In genomic region chr10:22624289-22624738, GRCh38 we compare ENCODE assay signal across 9 cellular contexts.
DNase-seq lines count a peak whose midpoint lies in the region; ATAC-seq and TF ChIP-seq lines count a peak whose summit lies in the region.
"Had no signal": no experiment of that assay in that cellular context is flagged by ENCODE, and none has a peak within 500 bp of the region (broad histone marks: within the 10 kb centered on the region; RNA-seq: fewer than 3 reads in every experiment).

No MANE protein-coding gene starts in this region.

- ATAC-seq in left ventricle myocardium superior: no peak

- intact Hi-C loops in left ventricle myocardium superior (cut with micrococcal nuclease): no loop called here

- H3K9ac ChIP-seq in liver (ENCODE audit: low read depth in 1 of 2, low read length in 2 of 2): no peak overlapping the region

- no peak overlapping the region for H3K27ac ChIP-seq in liver (ENCODE audit: low read depth in 1 of 2, low read length in 2 of 2)
- H3K27ac ChIP-seq: thoracic aorta had no signal

- in situ Hi-C loops in astrocyte of the cerebellum (cut with HindIII; ENCODE audit: low sequenced_read_pairs): loop anchor here (5.0 kb wide), 1 partner anchor 68 kb away; no protein-coding TSS in a partner anchor

- POLR2A ChIA-PET in AG04449 (lab: Yijun Ruan, JAX): no interaction called here

- CTCF ChIA-PET in AG04449 (lab: Yijun Ruan, JAX): no interaction called here

- 54% methylated on average over 3 of the region's 3 CpGs for WGBS in liver

- TF ChIP-seq CTCF in AG04449 (IDR thresholded peaks at IDR 0.05; ENCODE audit: insufficient read depth, low read length, missing control alignments): no peak
- no peak for TF ChIP-seq CTCF in astrocyte of the cerebellum (IDR thresholded peaks at IDR 0.05; ENCODE audit: low read depth, low read length, missing control alignments)
- TF ChIP-seq CTCF in liver (IDR thresholded peaks at IDR 0.05; ENCODE audit: low read depth, low read length, missing input control): no peak

- H3K4me3 ChIP-seq in AG04449 (ENCODE audit: low read depth, low read length): no peak overlapping the region
- H3K4me3 ChIP-seq in astrocyte of the cerebellum (ENCODE audit: low read depth, low read length): no peak overlapping the region
- no peak overlapping the region for H3K4me3 ChIP-seq in liver (ENCODE audit: low read depth in 1 of 3, low read length in 3 of 3)
- H3K4me3 ChIP-seq: thoracic aorta had no signal

- H3K27me3 ChIP-seq in liver (ENCODE audit: control insufficient read depth in 4 of 4, insufficient read depth in 4 of 4, low read length in 3 of 4): no peaks in the 10 kb centered on the region

- DNase-seq in AG04449 (ENCODE audit: low read depth, low spot score) (peak; percentile 34), HS-27A (ENCODE audit: low read depth) (peak; percentile 39), astrocyte of the cerebellum (ENCODE audit: low read depth) (peak; percentile 59), DMS 273 treated with DMSO at 0.1 percent for 48 hours (lab: John Stamatoyannopoulos, UW) (no peak), left ventricle myocardium superior (no peak), hippocampal formation (lab: John Stamatoyannopoulos, UW) (no peak)
- no peak for DNase-seq in activated effector memory CD4-positive, alpha-beta T cell treated with anti-CD3 and anti-CD28 coated beads, Interleukin-2, amount 50 U/mL, for 16 hours

- no peaks in the 10 kb centered on the region for H3K36me3 ChIP-seq in liver (ENCODE audit: control insufficient read depth in 4 of 4, insufficient read depth in 3 of 4, low read depth in 1 of 4, low read length in 3 of 4)
- H3K36me3 ChIP-seq: thoracic aorta had no signal

- peaks cover 0 to 13% (median 0%) of the 10 kb centered on the region in 4 donors for H3K4me1 ChIP-seq in liver (ENCODE audit: control insufficient read depth in 4 of 4, insufficient read depth in 4 of 4, low read length in 3 of 4)

- no peaks in the 10 kb centered on the region for H3K9me3 ChIP-seq in liver (ENCODE audit: control insufficient read depth in 4 of 4, low read length in 3 of 4)
- H3K9me3 ChIP-seq: thoracic aorta had no signal

- TF ChIP-seq RAD21 in liver (IDR thresholded peaks at IDR 0.05): no peak

TF ChIP-seq in liver, 16 proteins besides CTCF, POLR2A, EP300 and RAD21:
- TF ChIP-seq SP1 (IDR thresholded peaks at IDR 0.05): peak; percentile 6
- peak; percentile 10 for TF ChIP-seq REST (IDR thresholded peaks at IDR 0.05)
- no peak for TF ChIP-seq FOXA1 (IDR thresholded peaks at IDR 0.05)
- peak; percentile 38 for TF ChIP-seq NR2F2 (IDR thresholded peaks at IDR 0.05)
- TF ChIP-seq HNF4A (conservative IDR thresholded peaks at IDR 0.05): no peak
- peak; percentile 55 for TF ChIP-seq ATF3 (IDR thresholded peaks at IDR 0.05)
- no peak for TF ChIP-seq YY1 (IDR thresholded peaks at IDR 0.05)
- no peak for TF ChIP-seq EGR1 (IDR thresholded peaks at IDR 0.05; ENCODE audit: low read depth in 2 of 2)
- peak; percentile 90 for TF ChIP-seq JUND (IDR thresholded peaks at IDR 0.05)
TF ChIP-seq in liver: peak in this region for 5.

Comparison
In these comparisons a context has a peak if more than half of its experiments do, and no peak if none do; other contexts are left out.
1. DNase-seq: peak in AG04449 (single experiment), HS-27A (single experiment) and astrocyte of the cerebellum (single experiment); none in DMS 273 treated with DMSO at 0.1 percent for 48 hours (single experiment), left ventricle myocardium superior (single experiment), hippocampal formation (0 of 2) and activated effector memory CD4-positive, alpha-beta T cell treated with anti-CD3 and anti-CD28 coated beads, Interleukin-2, amount 50 U/mL, for 16 hours (single experiment).